Comparison of ENCODE assay signal across 1 cellular context in the genomic region with DNA sequence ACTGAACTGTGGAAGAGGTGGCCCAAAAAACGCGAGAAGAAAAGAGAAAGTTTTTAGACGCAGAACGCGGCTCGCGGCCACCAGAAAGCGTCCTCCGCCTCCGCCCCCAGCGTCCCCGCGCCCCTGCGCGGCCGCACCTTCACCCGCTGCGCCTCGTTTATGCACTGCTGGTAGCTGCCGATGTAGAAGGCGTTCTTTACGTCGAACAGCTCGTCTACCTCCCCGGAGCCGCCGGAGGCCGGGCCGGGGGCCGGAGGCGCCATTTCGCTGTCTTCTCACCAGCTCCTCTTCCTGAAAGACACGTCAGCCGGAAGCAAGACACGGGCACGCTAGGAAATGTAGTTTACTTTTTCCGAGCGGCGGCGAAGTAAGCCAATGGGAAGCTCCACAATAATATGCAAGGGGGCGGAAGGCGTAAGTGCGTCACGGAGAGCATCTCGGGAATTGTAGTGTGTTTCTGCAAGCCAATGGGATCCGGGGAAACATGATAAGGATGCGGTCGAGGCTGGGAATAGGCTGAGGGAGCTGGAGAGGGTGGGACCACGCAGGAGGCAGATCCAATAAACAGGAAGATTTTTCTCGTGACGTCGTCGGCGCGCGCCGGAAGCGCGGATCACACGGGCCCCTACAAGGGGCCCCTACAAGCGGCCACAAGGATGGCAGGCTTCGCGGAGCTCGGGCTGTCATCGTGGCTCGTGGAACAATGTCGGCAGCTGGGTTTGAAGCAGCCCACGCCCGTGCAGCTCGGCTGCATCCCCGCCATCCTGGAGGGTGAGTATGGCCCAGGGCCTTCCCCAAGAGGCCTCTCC.
TF ChIP-seq lines count a peak whose summit lies in the region.

COPE (minus strand) TSS at position 302 of the 809 bp plus-strand sequence; CDS start at position 263, 39 bp downstream.
A gene with protein sequence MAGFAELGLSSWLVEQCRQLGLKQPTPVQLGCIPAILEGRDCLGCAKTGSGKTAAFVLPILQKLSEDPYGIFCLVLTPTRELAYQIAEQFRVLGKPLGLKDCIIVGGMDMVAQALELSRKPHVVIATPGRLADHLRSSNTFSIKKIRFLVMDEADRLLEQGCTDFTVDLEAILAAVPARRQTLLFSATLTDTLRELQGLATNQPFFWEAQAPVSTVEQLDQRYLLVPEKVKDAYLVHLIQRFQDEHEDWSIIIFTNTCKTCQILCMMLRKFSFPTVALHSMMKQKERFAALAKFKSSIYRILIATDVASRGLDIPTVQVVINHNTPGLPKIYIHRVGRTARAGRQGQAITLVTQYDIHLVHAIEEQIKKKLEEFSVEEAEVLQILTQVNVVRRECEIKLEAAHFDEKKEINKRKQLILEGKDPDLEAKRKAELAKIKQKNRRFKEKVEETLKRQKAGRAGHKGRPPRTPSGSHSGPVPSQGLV (plus strand): TSS at position 630 of the 809 bp plus-strand sequence. CDS start 27 bp downstream, at position 657.

TF ChIP-seq in HepG2, 621 proteins besides CTCF, POLR2A, EP300 and RAD21 (continued from another document and continues in another):
- TF ChIP-seq, protein P1, sequence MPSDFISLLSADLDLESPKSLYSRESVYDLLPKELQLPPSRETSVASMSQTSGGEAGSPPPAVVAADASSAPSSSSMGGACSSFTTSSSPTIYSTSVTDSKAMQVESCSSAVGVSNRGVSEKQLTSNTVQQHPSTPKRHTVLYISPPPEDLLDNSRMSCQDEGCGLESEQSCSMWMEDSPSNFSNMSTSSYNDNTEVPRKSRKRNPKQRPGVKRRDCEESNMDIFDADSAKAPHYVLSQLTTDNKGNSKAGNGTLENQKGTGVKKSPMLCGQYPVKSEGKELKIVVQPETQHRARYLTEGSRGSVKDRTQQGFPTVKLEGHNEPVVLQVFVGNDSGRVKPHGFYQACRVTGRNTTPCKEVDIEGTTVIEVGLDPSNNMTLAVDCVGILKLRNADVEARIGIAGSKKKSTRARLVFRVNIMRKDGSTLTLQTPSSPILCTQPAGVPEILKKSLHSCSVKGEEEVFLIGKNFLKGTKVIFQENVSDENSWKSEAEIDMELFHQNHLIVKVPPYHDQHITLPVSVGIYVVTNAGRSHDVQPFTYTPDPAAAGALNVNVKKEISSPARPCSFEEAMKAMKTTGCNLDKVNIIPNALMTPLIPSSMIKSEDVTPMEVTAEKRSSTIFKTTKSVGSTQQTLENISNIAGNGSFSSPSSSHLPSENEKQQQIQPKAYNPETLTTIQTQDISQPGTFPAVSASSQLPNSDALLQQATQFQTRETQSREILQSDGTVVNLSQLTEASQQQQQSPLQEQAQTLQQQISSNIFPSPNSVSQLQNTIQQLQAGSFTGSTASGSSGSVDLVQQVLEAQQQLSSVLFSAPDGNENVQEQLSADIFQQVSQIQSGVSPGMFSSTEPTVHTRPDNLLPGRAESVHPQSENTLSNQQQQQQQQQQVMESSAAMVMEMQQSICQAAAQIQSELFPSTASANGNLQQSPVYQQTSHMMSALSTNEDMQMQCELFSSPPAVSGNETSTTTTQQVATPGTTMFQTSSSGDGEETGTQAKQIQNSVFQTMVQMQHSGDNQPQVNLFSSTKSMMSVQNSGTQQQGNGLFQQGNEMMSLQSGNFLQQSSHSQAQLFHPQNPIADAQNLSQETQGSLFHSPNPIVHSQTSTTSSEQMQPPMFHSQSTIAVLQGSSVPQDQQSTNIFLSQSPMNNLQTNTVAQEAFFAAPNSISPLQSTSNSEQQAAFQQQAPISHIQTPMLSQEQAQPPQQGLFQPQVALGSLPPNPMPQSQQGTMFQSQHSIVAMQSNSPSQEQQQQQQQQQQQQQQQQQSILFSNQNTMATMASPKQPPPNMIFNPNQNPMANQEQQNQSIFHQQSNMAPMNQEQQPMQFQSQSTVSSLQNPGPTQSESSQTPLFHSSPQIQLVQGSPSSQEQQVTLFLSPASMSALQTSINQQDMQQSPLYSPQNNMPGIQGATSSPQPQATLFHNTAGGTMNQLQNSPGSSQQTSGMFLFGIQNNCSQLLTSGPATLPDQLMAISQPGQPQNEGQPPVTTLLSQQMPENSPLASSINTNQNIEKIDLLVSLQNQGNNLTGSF (CRISPR knock-in tag; IDR thresholded peaks at IDR 0.05) = no peak
- peak; percentile 93 for TF ChIP-seq HMGXB3 (CRISPR knock-in tag; IDR thresholded peaks at IDR 0.05; ENCODE audit: borderline replicate concordance)
- TF ChIP-seq ZNF205 (CRISPR knock-in tag; IDR thresholded peaks at IDR 0.05) = peak; percentile 42; the same call in 1 of the 2 replicates
- TF ChIP-seq HCFC1 (IDR thresholded peaks at IDR 0.05; ENCODE audit: low read depth, low read length) = peak; percentile 94
- no peak for TF ChIP-seq AKAP8 (CRISPR knock-in tag; IDR thresholded peaks at IDR 0.05)
- TF ChIP-seq SRF (IDR thresholded peaks at IDR 0.05; ENCODE audit: low read depth, low read length) = no peak; the same call in 1 of the 2 replicates
- no peak for TF ChIP-seq ZNF672 (CRISPR knock-in tag; IDR thresholded peaks at IDR 0.05)
- no peak for TF ChIP-seq ZNF646 (CRISPR knock-in tag; IDR thresholded peaks at IDR 0.05)
- TF ChIP-seq SMAD1 (CRISPR knock-in tag; IDR thresholded peaks at IDR 0.05; ENCODE audit: borderline replicate concordance, low read depth) = no peak
- no peak for TF ChIP-seq ATRX (CRISPR knock-in tag; IDR thresholded peaks at IDR 0.05; ENCODE audit: borderline replicate concordance)
- peak; percentile 8 for TF ChIP-seq CBX1 (IDR thresholded peaks at IDR 0.05; ENCODE audit: low read depth)
- TF ChIP-seq ZBTB42 (CRISPR knock-in tag; IDR thresholded peaks at IDR 0.05) = 0 out of 2 replicates have a peak, but pooled peaks have one; percentile 57
- TF ChIP-seq BORCS8-MEF2B (CRISPR knock-in tag; IDR thresholded peaks at IDR 0.05) = no peak; the same call in 1 of the 2 replicates
- TF ChIP-seq ZBTB4 (CRISPR knock-in tag; IDR thresholded peaks at IDR 0.05; ENCODE audit: borderline replicate concordance) = 0 out of 2 replicates have a peak, but pooled peaks have one; percentile 19
- TF ChIP-seq, protein P2, sequence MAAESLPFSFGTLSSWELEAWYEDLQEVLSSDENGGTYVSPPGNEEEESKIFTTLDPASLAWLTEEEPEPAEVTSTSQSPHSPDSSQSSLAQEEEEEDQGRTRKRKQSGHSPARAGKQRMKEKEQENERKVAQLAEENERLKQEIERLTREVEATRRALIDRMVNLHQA (CRISPR knock-in tag; IDR thresholded peaks at IDR 0.05) = no peak
- TF ChIP-seq ZNF713 (CRISPR knock-in tag; IDR thresholded peaks at IDR 0.05) = no peak
- TF ChIP-seq XRCC5 (optimal IDR thresholded peaks at IDR 0.05; ENCODE audit: low read length) = no peak
- no peak for TF ChIP-seq REL (CRISPR knock-in tag; conservative IDR thresholded peaks at IDR 0.05)
- TF ChIP-seq, protein P3, sequence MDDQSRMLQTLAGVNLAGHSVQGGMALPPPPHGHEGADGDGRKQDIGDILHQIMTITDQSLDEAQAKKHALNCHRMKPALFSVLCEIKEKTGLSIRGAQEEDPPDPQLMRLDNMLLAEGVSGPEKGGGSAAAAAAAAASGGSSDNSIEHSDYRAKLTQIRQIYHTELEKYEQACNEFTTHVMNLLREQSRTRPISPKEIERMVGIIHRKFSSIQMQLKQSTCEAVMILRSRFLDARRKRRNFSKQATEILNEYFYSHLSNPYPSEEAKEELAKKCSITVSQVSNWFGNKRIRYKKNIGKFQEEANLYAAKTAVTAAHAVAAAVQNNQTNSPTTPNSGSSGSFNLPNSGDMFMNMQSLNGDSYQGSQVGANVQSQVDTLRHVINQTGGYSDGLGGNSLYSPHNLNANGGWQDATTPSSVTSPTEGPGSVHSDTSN (CRISPR knock-in tag; IDR thresholded peaks at IDR 0.05; ENCODE audit: borderline replicate concordance) = no peak
- TF ChIP-seq ZNF430 (CRISPR knock-in tag; IDR thresholded peaks at IDR 0.05) = peak; percentile 76; the same call in 1 of the 2 replicates
- 0 out of 2 replicates have a peak, but pooled peaks have one; percentile 71 for TF ChIP-seq EED (CRISPR knock-in tag; IDR thresholded peaks at IDR 0.05)
- no peak for TF ChIP-seq ZBTB7B (CRISPR knock-in tag; IDR thresholded peaks at IDR 0.05)
